13 cellular contexts compared by ENCODE assay signal in genomic region chr3:8575364-8576104, GRCh38.
DNase-seq lines count a peak whose midpoint lies in the region; ATAC-seq and TF ChIP-seq lines count a peak whose summit lies in the region.
"Had no signal": no experiment of that assay in that cellular context is flagged by ENCODE, and none has a peak within 500 bp of the region (broad histone marks: within the 10 kb centered on the region; RNA-seq: fewer than 3 reads in every experiment).

No MANE protein-coding gene starts in this region.

- 85% methylated on average over 5 of the region's 5 CpGs for WGBS in mammary epithelial cell (ENCODE audit: low coverage, missing lambda C conversion rate)
- WGBS in upper lobe of left lung, 2 donors, result 86 to 87% methylated on average over 5 of the region's 5 CpGs

- no TSS peak for BruUV-seq in mammary epithelial cell (replicated peaks; lab: Mats Ljungman, UMichigan)

- no peak for TF ChIP-seq EP300 in upper lobe of left lung (IDR thresholded peaks at IDR 0.05)

- CTCF ChIA-PET in mammary epithelial cell (lab: Charles Lee; ENCODE audit: low non-redundant PET), result no interaction called here

- in situ Hi-C loops in mammary epithelial cell (cut with MboI; ENCODE audit: low sequenced_read_pairs in 2 of 2), result no loop called here

- no peak for TF ChIP-seq POLR2A in upper lobe of left lung (IDR thresholded peaks at IDR 0.05)

- dilution Hi-C loops in mammary epithelial cell (cut with HindIII; ENCODE audit: low sequenced_read_pairs), result no loop called here

- intact Hi-C loops in mammary epithelial cell (cut with micrococcal nuclease), result no loop called here

- H3K4me1 ChIP-seq in mammary epithelial cell (ENCODE audit: insufficient read depth, low read length), result no peaks in the 10 kb centered on the region
- peaks cover 18 to 33% (median 28%) of the 10 kb centered on the region in 4 donors for H3K4me1 ChIP-seq in upper lobe of left lung

- H3K4me2 ChIP-seq in mammary epithelial cell (ENCODE audit: insufficient read depth, low read depth, low read length), result no peak overlapping the region
- H3K4me2 ChIP-seq: BLaER1 had no signal

- no peak overlapping the region for H3K27ac ChIP-seq in mammary epithelial cell (ENCODE audit: insufficient read depth, low read depth, low read length)
- peak overlapping the region in 3 of 4 donors; percentile 28 to 67 (median 46) for H3K27ac ChIP-seq in upper lobe of left lung
- H3K27ac ChIP-seq: BLaER1, HL-60 had no signal

- no peaks in the 10 kb centered on the region for H3K36me3 ChIP-seq in mammary epithelial cell (ENCODE audit: insufficient read depth, low read length)
- H3K36me3 ChIP-seq in kidney epithelial cell (ENCODE audit: control insufficient read depth, insufficient read depth, low read length), result no peaks in the 10 kb centered on the region
- peaks cover 0 to 39% (median 0%) of the 10 kb centered on the region in 4 donors for H3K36me3 ChIP-seq in upper lobe of left lung
- H3K36me3 ChIP-seq: BLaER1 had no signal

- TF ChIP-seq CTCF in mammary epithelial cell (conservative IDR thresholded peaks at IDR 0.05 in 1 of 2, IDR thresholded peaks at IDR 0.05 in 1 of 2; ENCODE audit: extremely low read depth in 1 of 2, insufficient read depth in 1 of 2, low read depth in 1 of 2, low read length in 2 of 2), result no peak
- TF ChIP-seq CTCF in kidney epithelial cell (IDR thresholded peaks at IDR 0.05; ENCODE audit: insufficient read depth, low read length, poor library complexity, severe bottlenecking), result no peak
- TF ChIP-seq CTCF in upper lobe of left lung (IDR thresholded peaks at IDR 0.05), result no peak

- no peak overlapping the region for H3K9ac ChIP-seq in mammary epithelial cell (ENCODE audit: insufficient read depth, low read length)
- H3K9ac ChIP-seq: BLaER1 had no signal

- DNase-seq in LHCN-M2 (ENCODE audit: low read depth), result peak; percentile 23
- peak; percentile 12 for DNase-seq in mammary epithelial cell
- peak; percentile 50 for DNase-seq in kidney epithelial cell (ENCODE audit: low read depth)
- no peak for DNase-seq in upper lobe of left lung
- no peak for DNase-seq in NCI-H345 (lab: John Stamatoyannopoulos, UW)
- no peak for DNase-seq in KG1 (lab: John Stamatoyannopoulos, UW)
- DNase-seq: activated CD4-positive, alpha-beta T cell treated with anti-CD3 and anti-CD28 coated beads, Interleukin-2, amount 10 ng/mL, durations not matched to agents 24 days and 14 days; activated T-cell treated with anti-CD3 and anti-CD28 coated beads, Interleukin-2, amount 50 U/mL, for 1 hour; NCI-H146; NCI-H446 treated with DMSO at 0.1 percent for 48 hours had no signal

- H3K4me3 ChIP-seq in mammary epithelial cell (replicated peaks in 1 of 3; ENCODE audit: insufficient read depth in 1 of 3, low read depth in 2 of 3, low read length in 3 of 3) (no peak overlapping the region), kidney epithelial cell (ENCODE audit: low read depth, low read length) (no peak overlapping the region), upper lobe of left lung (no peak overlapping the region)
- H3K4me3 ChIP-seq: BLaER1 had no signal

- H3K27me3 ChIP-seq in mammary epithelial cell (ENCODE audit: insufficient read depth, low read length) (no peaks in the 10 kb centered on the region), kidney epithelial cell (ENCODE audit: control insufficient read depth, insufficient read depth, low read length) (no peaks in the 10 kb centered on the region), upper lobe of left lung (no peaks in the 10 kb centered on the region)
- H3K27me3 ChIP-seq: BLaER1 had no signal

- H3K9me3 ChIP-seq in mammary epithelial cell (replicated peaks; ENCODE audit: insufficient read depth, low read length), result no peaks in the 10 kb centered on the region
- no peaks in the 10 kb centered on the region for H3K9me3 ChIP-seq in upper lobe of left lung
- H3K9me3 ChIP-seq: BLaER1 had no signal

- H4K20me1 ChIP-seq in mammary epithelial cell (ENCODE audit: insufficient read depth, low read length), result no peaks in the 10 kb centered on the region
- H4K20me1 ChIP-seq: BLaER1 had no signal

- no peak for ATAC-seq in upper lobe of left lung (ENCODE audit: low FRiP score in 2 of 2)
- ATAC-seq in GM19328 (IDR thresholded peaks at IDR 0.05; ENCODE audit: unreplicated experiment), result no peak

- H3K79me2 ChIP-seq in mammary epithelial cell (ENCODE audit: insufficient read depth, low read length), result no peaks in the 10 kb centered on the region

- H2AFZ ChIP-seq in mammary epithelial cell (ENCODE audit: low read depth, low read length), result no peak overlapping the region

Comparison
In these comparisons a context has a peak if more than half of its experiments do, and no peak if none do; other contexts are left out.
1. DNase-seq: peak in LHCN-M2 (single experiment), mammary epithelial cell (single experiment) and kidney epithelial cell (single experiment); none in upper lobe of left lung (0 of 2), NCI-H345 (single experiment) and KG1 (single experiment).